In genomic region chr3:194046995-194047681, GRCh38 we compare ENCODE assay signal across 10 cellular contexts.
A peak's percentile ranks its signal among the peaks of the same experiment; 100 is the strongest.
DNase-seq lines count a peak whose midpoint lies in the region; TF ChIP-seq lines count a peak whose summit lies in the region.
"Had no signal": no experiment of that assay in that cellular context is flagged by ENCODE, and none has a peak within 500 bp of the region (broad histone marks: within the 10 kb centered on the region; RNA-seq: fewer than 3 reads in every experiment).

No MANE protein-coding gene starts in this region.

- no CpG with 5 or more reads among the region's 4 CpGs for WGBS in neuronal stem cell (ENCODE audit: extremely low coverage in 2 of 2, insufficient read length in 2 of 2, insufficient replicate concordance in 1 of 2), 2 donors

- DNase-seq in MM.1S, result peak; percentile 83
- DNase-seq in neuronal stem cell (ENCODE audit: low spot score), result no peak
- no peak for DNase-seq in T1000 (lab: John Stamatoyannopoulos, UW)
- DNase-seq in NCI-H226, result no peak
- DNase-seq in activated CD4-positive, alpha-beta T cell treated with anti-CD3 and anti-CD28 coated beads for 4 hours, result no peak
- DNase-seq in erythroblast (lab: John Stamatoyannopoulos, UW), result no peak
- DNase-seq: NCI-H524 had no signal

- H2BK12ac ChIP-seq in neuronal stem cell (ENCODE audit: low read length), result no peak overlapping the region

- H3K27ac ChIP-seq in DOHH2 (ENCODE audit: low read depth, low read length), result no peak overlapping the region
- H3K27ac ChIP-seq in MM.1S (ENCODE audit: low read length), result peak overlapping the region; percentile 35; the same call in 1 of the 2 replicates
- H3K27ac ChIP-seq in neuronal stem cell (replicated peaks; ENCODE audit: low read length), result no peak overlapping the region

- no peak overlapping the region for H2BK120ac ChIP-seq in neuronal stem cell (ENCODE audit: low read depth, low read length)

- H3K79me1 ChIP-seq in neuronal stem cell (ENCODE audit: low read depth, low read length), result no peaks in the 10 kb centered on the region

- no peak overlapping the region for H3K23ac ChIP-seq in neuronal stem cell (ENCODE audit: low read depth, low read length, poor library complexity)

- peak overlapping the region; percentile 3; the same call in 1 of the 2 replicates for H3K9ac ChIP-seq in MM.1S (ENCODE audit: low read length)
- no peak overlapping the region for H3K9ac ChIP-seq in neuronal stem cell (ENCODE audit: low read depth, low read length, poor library complexity)

- peaks cover 9% of the 10 kb centered on the region for H3K36me3 Mint-ChIP-seq in brain

- H3K79me2 ChIP-seq in DOHH2 (ENCODE audit: control insufficient read depth, low read length) (no peaks in the 10 kb centered on the region), MM.1S (ENCODE audit: low read length) (no peaks in the 10 kb centered on the region)

- H4K8ac ChIP-seq in neuronal stem cell (ENCODE audit: low read depth, low read length), result no peak overlapping the region

- no peak overlapping the region for H2AK5ac ChIP-seq in neuronal stem cell (ENCODE audit: low read depth, low read length)

- H2BK5ac ChIP-seq in neuronal stem cell (ENCODE audit: low read length), result no peak overlapping the region

- no peaks in the 10 kb centered on the region for H3K36me3 ChIP-seq in DOHH2 (ENCODE audit: control insufficient read depth, low read length)
- no peaks in the 10 kb centered on the region for H3K36me3 ChIP-seq in MM.1S (replicated peaks; ENCODE audit: insufficient read depth, low read length)
- no peaks in the 10 kb centered on the region for H3K36me3 ChIP-seq in neuronal stem cell (replicated peaks in 1 of 2; ENCODE audit: control insufficient read depth in 2 of 2, insufficient read depth in 2 of 2, low read length in 2 of 2)

- H2BK15ac ChIP-seq in neuronal stem cell (ENCODE audit: low read length), result peak overlapping the region; percentile 30

- peaks cover 13 to 24% (median 21%) of the 10 kb centered on the region in 5 experiments for H3K9me3 Mint-ChIP-seq in brain

- H4K91ac ChIP-seq in neuronal stem cell (ENCODE audit: low read depth, low read length, poor library complexity), result peak overlapping the region; percentile 73

- peaks cover 14% of the 10 kb centered on the region; the same call in 1 of the 2 replicates for H3K9me3 ChIP-seq in DOHH2 (ENCODE audit: control insufficient read depth, insufficient read depth, low read length)
- no peaks in the 10 kb centered on the region for H3K9me3 ChIP-seq in MM.1S (replicated peaks; ENCODE audit: insufficient read depth, low read length)
- H3K9me3 ChIP-seq in neuronal stem cell (replicated peaks in 1 of 2; ENCODE audit: control insufficient read depth in 2 of 2, insufficient read depth in 1 of 2, low read depth in 1 of 2, low read length in 2 of 2), result peaks cover 14 to 22% of the 10 kb centered on the region in 2 donors

- peak overlapping the region; percentile 64 to 88 (median 78) for H3K27ac Mint-ChIP-seq in brain
- H3K27ac Mint-ChIP-seq: natural killer cell treated with Interleukin-12 subunit alpha and Interleukin-12 subunit beta and Interleukin-15 and Interleukin-18, amount 100 ng/mL, for 72 hours had no signal

- TF ChIP-seq CTCF in DOHH2 (IDR thresholded peaks at IDR 0.05; ENCODE audit: low read depth, low read length, poor library complexity, severe bottlenecking), result no peak
- no peak for TF ChIP-seq CTCF in MM.1S (IDR thresholded peaks at IDR 0.05; ENCODE audit: low read length)
- no peak for TF ChIP-seq CTCF in brain (conservative IDR thresholded peaks at IDR 0.05)

- H3K4ac ChIP-seq in neuronal stem cell (ENCODE audit: low read length), result no peak overlapping the region

- H3K4me1 Mint-ChIP-seq in brain, result peaks cover 39% of the 10 kb centered on the region

- H3K18ac ChIP-seq in neuronal stem cell (ENCODE audit: low read length), result peak overlapping the region; percentile 84

- H3K4me3 ChIP-seq in DOHH2 (ENCODE audit: low read length) (no peak overlapping the region), MM.1S (ENCODE audit: low read length) (no peak overlapping the region), neuronal stem cell (ENCODE audit: low read length in 2 of 2) (no peak overlapping the region)

- H3K4me2 ChIP-seq in DOHH2 (ENCODE audit: low read length) (peak overlapping the region; percentile 22), MM.1S (ENCODE audit: low read depth, low read length) (0 out of 2 replicates have a peak overlapping the region, but pooled peaks have one; percentile 2), neuronal stem cell (ENCODE audit: insufficient read depth, low read length, poor library complexity, severe bottlenecking) (no peak overlapping the region)

- H3K4me1 ChIP-seq in DOHH2 (ENCODE audit: control insufficient read depth, low read length), result peaks cover 14% of the 10 kb centered on the region
- peaks cover 19% of the 10 kb centered on the region for H3K4me1 ChIP-seq in MM.1S (ENCODE audit: low read length)
- peaks cover 0 to 5% of the 10 kb centered on the region in 2 donors for H3K4me1 ChIP-seq in neuronal stem cell (ENCODE audit: control insufficient read depth in 2 of 2, insufficient read depth in 1 of 2, low read depth in 1 of 2, low read length in 2 of 2)

- H3K14ac ChIP-seq in neuronal stem cell (ENCODE audit: low read length), result no peak overlapping the region

- TF ChIP-seq POLR2A in erythroblast (IDR thresholded peaks at IDR 0.05; ENCODE audit: low read length), result no peak

- H3K27me3 ChIP-seq in DOHH2 (ENCODE audit: control insufficient read depth, low read length), result peaks cover 3% of the 10 kb centered on the region; the same call in 1 of the 2 replicates
- no peaks in the 10 kb centered on the region for H3K27me3 ChIP-seq in MM.1S (replicated peaks; ENCODE audit: insufficient read depth, low read length)
- peaks cover 0 to 2% (median 0%) of the 10 kb centered on the region in 3 experiments for H3K27me3 ChIP-seq in neuronal stem cell (ENCODE audit: control insufficient read depth in 3 of 3, insufficient read depth in 3 of 3, low read depth in 1 of 3, low read length in 3 of 3)

- H4K20me1 ChIP-seq in DOHH2 (ENCODE audit: control insufficient read depth, insufficient read depth, low read depth, low read length) (no peaks in the 10 kb centered on the region), MM.1S (ENCODE audit: insufficient read depth, low read length) (no peaks in the 10 kb centered on the region)

- H2AFZ ChIP-seq in MM.1S (ENCODE audit: low read length) (peak overlapping the region; percentile 22), neuronal stem cell (ENCODE audit: low read length) (peak overlapping the region; percentile 16)

- H3F3A ChIP-seq in DOHH2 (ENCODE audit: control insufficient read depth, insufficient read depth), result no peaks in the 10 kb centered on the region
- H3F3A ChIP-seq in MM.1S (ENCODE audit: insufficient read depth, low read length), result peaks cover 8% of the 10 kb centered on the region; the same call in 1 of the 2 replicates

- no peaks in the 10 kb centered on the region for H3K27me3 Mint-ChIP-seq in brain

- H3K4me3 Mint-ChIP-seq in brain, result peak overlapping the region in 1 of 5 experiments; percentile 7
- H3K4me3 Mint-ChIP-seq: natural killer cell treated with Interleukin-12 subunit alpha and Interleukin-12 subunit beta and Interleukin-15 and Interleukin-18, amount 100 ng/mL, for 72 hours had no signal

- H3K9me2 ChIP-seq in DOHH2 (replicated peaks; ENCODE audit: control insufficient read depth, low read length), result no peaks in the 10 kb centered on the region
- H3K9me2 ChIP-seq in MM.1S (replicated peaks; ENCODE audit: insufficient read depth, low read length), result no peaks in the 10 kb centered on the region
